ENCODE assay signal across 12 cellular contexts in genomic region chr18:23226386-23226785, GRCh38.
DNase-seq lines count a peak whose midpoint lies in the region; ATAC-seq, FAIRE-seq and TF ChIP-seq lines count a peak whose summit lies in the region.
"Had no signal": no experiment of that assay in that cellular context is flagged by ENCODE, and none has a peak within 500 bp of the region (broad histone marks: within the 10 kb centered on the region; RNA-seq: fewer than 3 reads in every experiment).

No MANE protein-coding gene starts in this region.

- no peaks in the 10 kb centered on the region for H3K36me3 ChIP-seq in bronchial epithelial cell (ENCODE audit: control insufficient read depth, insufficient read depth, low read length)
- H3K36me3 ChIP-seq in left lung: no peaks in the 10 kb centered on the region
- H3K36me3 ChIP-seq in tibial artery: peaks cover 0 to 3% (median 0%) of the 10 kb centered on the region in 3 donors

- no peaks in the 10 kb centered on the region for H3K9me3 ChIP-seq in left lung
- no peaks in the 10 kb centered on the region for H3K9me3 ChIP-seq in tibial artery

- TF ChIP-seq CTCF in bronchial epithelial cell (IDR thresholded peaks at IDR 0.05; ENCODE audit: insufficient read depth, low read length, severe bottlenecking): no peak
- no peak for TF ChIP-seq CTCF in left lung (IDR thresholded peaks at IDR 0.05)
- no peak for TF ChIP-seq CTCF in tibial artery (IDR thresholded peaks at IDR 0.05)

- H3K4me1 ChIP-seq in left lung (peaks cover 41 to 45% of the 10 kb centered on the region in 2 donors), tibial artery (peaks cover 0 to 69% (median 49%) of the 10 kb centered on the region in 4 donors)

- no peak overlapping the region for H3K4me3 ChIP-seq in bronchial epithelial cell (ENCODE audit: low read depth, low read length)
- no peak overlapping the region for H3K4me3 ChIP-seq in left lung
- H3K4me3 ChIP-seq in tibial artery: no peak overlapping the region
- H3K4me3 ChIP-seq: lung had no signal

- H3K27me3 ChIP-seq in bronchial epithelial cell (ENCODE audit: control insufficient read depth, insufficient read depth, low read length) (peaks cover under 1% of the 10 kb centered on the region), left lung (no peaks in the 10 kb centered on the region), tibial artery (no peaks in the 10 kb centered on the region)

- FAIRE-seq in bronchial epithelial cell (lab: Jason Lieb, UNC): no peak

- no peak for ATAC-seq in left lung

- DNase-seq in DMS53 (lab: John Stamatoyannopoulos, UW) (peak; percentile 33), DMS53 treated with DMSO at 0.1 percent for 48 hours (lab: John Stamatoyannopoulos, UW; ENCODE audit: unreplicated experiment) (no peak), bronchial epithelial cell (ENCODE audit: low read depth) (peak; percentile 34), left lung (no peak), tibial artery (no peak), SIG-M5 (lab: John Stamatoyannopoulos, UW) (no peak), islet precursor cell (no peak), NCI-H2196 treated with DMSO at 0.1 percent for 48 hours (lab: John Stamatoyannopoulos, UW; ENCODE audit: unreplicated experiment) (no peak)
- DNase-seq: amygdala, NCI-H524 had no signal

- intact Hi-C loops in left lung (cut with DNase I): no loop called here
- intact Hi-C loops in tibial artery (cut with DNase I; ENCODE audit: low total_unique reads): no loop called here

- H3K27ac ChIP-seq in left lung (peak overlapping the region; percentile 43 to 83), tibial artery (peak overlapping the region; percentile 89 to 90)
- H3K27ac ChIP-seq: 22Rv1 had no signal

Comparison
In these comparisons a context has a peak if more than half of its experiments do, and no peak if none do; other contexts are left out.
1. DNase-seq: peak in DMS53 (single experiment) and bronchial epithelial cell (single experiment); none in DMS53 treated with DMSO at 0.1 percent for 48 hours (single experiment), left lung (0 of 2), tibial artery (0 of 2), SIG-M5 (single experiment), islet precursor cell (single experiment) and NCI-H2196 treated with DMSO at 0.1 percent for 48 hours (single experiment).